ENCODE assay signal across 12 cellular contexts in the genomic region with DNA sequence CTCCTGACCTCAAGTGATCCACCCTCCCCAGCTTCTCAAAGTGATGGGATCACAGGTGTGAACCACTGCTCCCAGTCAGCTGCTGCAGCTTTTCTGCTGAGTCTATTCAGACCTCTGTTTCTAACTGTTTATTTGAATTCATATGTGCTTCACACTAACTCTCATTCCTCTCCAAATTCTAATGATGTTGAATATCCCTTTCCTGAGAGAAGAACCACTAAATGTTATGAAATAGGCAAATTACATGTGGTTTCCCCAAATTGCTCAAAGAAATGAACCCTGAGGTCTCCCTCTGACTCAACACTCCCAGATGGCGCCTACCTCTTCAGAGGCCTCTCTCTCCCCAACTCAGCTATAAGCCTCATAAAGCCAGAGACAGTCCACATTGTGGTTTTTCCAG.
DNase-seq lines count a peak whose midpoint lies in the region; ATAC-seq, FAIRE-seq and TF ChIP-seq lines count a peak whose summit lies in the region.
"Had no signal": no experiment of that assay in that cellular context is flagged by ENCODE, and none has a peak within 500 bp of the region (broad histone marks: within the 10 kb centered on the region; RNA-seq: fewer than 3 reads in every experiment).

No MANE protein-coding gene starts in this region.

- H4K20me1 ChIP-seq in HepG2 (ENCODE audit: insufficient read depth, low read length), result no peaks in the 10 kb centered on the region

- WGBS in HepG2 (ENCODE audit: low lambda C conversion rate), result 91% methylated on average over 1 of the region's 1 CpG
- WGBS in adrenal gland, 4 donors, result 78 to 100% (median 88%) methylated on average over 1 of the region's 1 CpG

- TF ChIP-seq EP300 in HepG2 (IDR thresholded peaks at IDR 0.05; ENCODE audit: low read depth in 2 of 2, low read length in 2 of 2) (no peak), HepG2 (CRISPR knock-in tag; IDR thresholded peaks at IDR 0.05; ENCODE audit: borderline replicate concordance) (no peak)

- no peaks in the 10 kb centered on the region for H3K79me2 ChIP-seq in HepG2 (ENCODE audit: insufficient read depth, low read length)

- no TSS peak for BruUV-seq in HepG2 (replicated peaks; lab: Mats Ljungman, UMichigan)
- BruUV-seq in Calu3 (replicated peaks; lab: Mats Ljungman, UMichigan), result no TSS peak

- no peak for TF ChIP-seq CTCF in HepG2 (CRISPR knock-in tag; IDR thresholded peaks at IDR 0.05)
- no peak for TF ChIP-seq CTCF in adrenal gland (IDR thresholded peaks at IDR 0.05)
- TF ChIP-seq CTCF in Calu3 (IDR thresholded peaks at IDR 0.05; ENCODE audit: unreplicated experiment), result no peak

- H3K9me3 ChIP-seq in HepG2 (ENCODE audit: low read length), result no peaks in the 10 kb centered on the region
- no peaks in the 10 kb centered on the region for H3K9me3 ChIP-seq in adrenal gland (replicated peaks in 1 of 3)

- H3K36me3 ChIP-seq in HepG2 (replicated peaks in 1 of 2; ENCODE audit: control insufficient read depth in 1 of 2, insufficient read depth in 2 of 2, low read length in 2 of 2), result no peaks in the 10 kb centered on the region
- no peaks in the 10 kb centered on the region for H3K36me3 ChIP-seq in adrenal gland (replicated peaks in 1 of 2)

- intact Hi-C loops in HepG2 (cut with micrococcal nuclease; ENCODE audit: unreplicated experiment) (no loop called here), adrenal gland (cut with DNase I) (no loop called here), Calu3 (cut with micrococcal nuclease; ENCODE audit: unreplicated experiment) (no loop called here)

- DNase-seq in GM12891 (ENCODE audit: insufficient read length, low spot score) (no peak), NCI-H82 treated with DMSO at 0.1 percent for 48 hours (lab: John Stamatoyannopoulos, UW; ENCODE audit: unreplicated experiment) (peak; percentile 37), glomerular visceral epithelial cell (ENCODE audit: extremely low spot score) (peak; percentile 81), HepG2 (ENCODE audit: low spot score) (no peak), adrenal gland (no peak), Calu3 (no peak), GM12892 (ENCODE audit: insufficient read length) (no peak)
- DNase-seq: cortex of kidney; MM.1S; naive thymus-derived CD4-positive, alpha-beta T cell; stimulated activated naive B cell treated with anti-CD40 and anti-IgM and Interleukin-4, amounts not matched to agents 10 μg/mL and 1 μg/mL and 100 μg/mL, for 72 hours had no signal

- no peak overlapping the region for H3K4me3 Mint-ChIP-seq in Calu3 (ENCODE audit: low read depth, unreplicated experiment)
- H3K4me3 Mint-ChIP-seq: naive thymus-derived CD4-positive, alpha-beta T cell; stimulated activated naive B cell treated with anti-CD40 and anti-IgM and Interleukin-4, amounts not matched to agents 10 μg/mL and 1 μg/mL and 100 μg/mL, for 72 hours had no signal

- in situ Hi-C loops in HepG2 (cut with HindIII; ENCODE audit: extremely low pct_ligation_motif_present, low pct_unique_long_range_greater_than_20kb), result no loop called here

- H3K36me3 Mint-ChIP-seq in Calu3 (ENCODE audit: insufficient read depth, unreplicated experiment), result no peaks in the 10 kb centered on the region
- H3K36me3 Mint-ChIP-seq: naive thymus-derived CD4-positive, alpha-beta T cell; stimulated activated naive B cell treated with anti-CD40 and anti-IgM and Interleukin-4, amounts not matched to agents 10 μg/mL and 1 μg/mL and 100 μg/mL, for 72 hours had no signal

- H2AFZ ChIP-seq in HepG2 (ENCODE audit: low read length), result no peak overlapping the region

- CTCF ChIA-PET in HepG2 (lab: Yijun Ruan, JAX; ENCODE audit: low intra/inter-chr PET ratio, low total read pairs) (no interaction called here), Calu3 (lab: Charles Lee) (no interaction called here)

- no peak overlapping the region for H3K4me2 ChIP-seq in HepG2 (ENCODE audit: low read depth, low read length)

- no peak for FAIRE-seq in GM12891 (lab: Jason Lieb, UNC)
- FAIRE-seq in HepG2 (lab: Jason Lieb, UNC), result no peak
- no peak for FAIRE-seq in GM12892 (lab: Jason Lieb, UNC)

- no peak overlapping the region for H3K27ac Mint-ChIP-seq in Calu3 (ENCODE audit: unreplicated experiment)
- H3K27ac Mint-ChIP-seq: naive thymus-derived CD4-positive, alpha-beta T cell; stimulated activated naive B cell treated with anti-CD40 and anti-IgM and Interleukin-4, amounts not matched to agents 10 μg/mL and 1 μg/mL and 100 μg/mL, for 72 hours had no signal

- H3K27me3 Mint-ChIP-seq in Calu3 (ENCODE audit: unreplicated experiment), result no peaks in the 10 kb centered on the region

- no peak for TF ChIP-seq RAD21 in HepG2 (CRISPR knock-in tag; IDR thresholded peaks at IDR 0.05)

- ATAC-seq in HG02678 (IDR thresholded peaks at IDR 0.05; ENCODE audit: unreplicated experiment), result peak; percentile 67
- no peak for ATAC-seq in HepG2
- ATAC-seq: naive thymus-derived CD4-positive, alpha-beta T cell had no signal

- H3K9ac ChIP-seq in HepG2 (ENCODE audit: insufficient read depth, low read depth, low read length), result no peak overlapping the region

- H3K4me1 ChIP-seq in HepG2 (ENCODE audit: insufficient read depth, low read length) (peaks cover 12% of the 10 kb centered on the region; the same call in 1 of the 2 replicates), adrenal gland (replicated peaks in 1 of 2) (peaks cover 0 to 24% of the 10 kb centered on the region in 2 donors)

- H3K27ac ChIP-seq in HepG2 (ENCODE audit: extremely low read length, insufficient read depth, low read length) (no peak overlapping the region), adrenal gland (no peak overlapping the region)

- H3K4me1 Mint-ChIP-seq in Calu3 (ENCODE audit: low read depth, unreplicated experiment), result peaks cover 11% of the 10 kb centered on the region

- POLR2A ChIA-PET in HepG2 (lab: Yijun Ruan, JAX), result interaction anchor here (1.1 to 1.6 kb wide), 2 partner anchors 33 to 99 kb away, joined by 3 to 5 read pairs; a partner anchor contains a TSS

- peaks cover 3% of the 10 kb centered on the region for H3K9me3 Mint-ChIP-seq in Calu3 (ENCODE audit: low read depth, unreplicated experiment)
- H3K9me3 Mint-ChIP-seq: naive thymus-derived CD4-positive, alpha-beta T cell; stimulated activated naive B cell treated with anti-CD40 and anti-IgM and Interleukin-4, amounts not matched to agents 10 μg/mL and 1 μg/mL and 100 μg/mL, for 72 hours had no signal

- no peaks in the 10 kb centered on the region for H3K27me3 ChIP-seq in HepG2 (ENCODE audit: control insufficient read depth in 1 of 2, insufficient read depth in 2 of 2, low read length in 2 of 2)
- no peaks in the 10 kb centered on the region for H3K27me3 ChIP-seq in adrenal gland

- TF ChIP-seq POLR2A in GM12891 (IDR thresholded peaks at IDR 0.05; ENCODE audit: low read depth, low read length) (no peak), HepG2 (IDR thresholded peaks at IDR 0.05; ENCODE audit: insufficient read depth in 1 of 2, low read depth in 2 of 2, low read length in 2 of 2) (no peak), adrenal gland (IDR thresholded peaks at IDR 0.05) (no peak), GM12892 (IDR thresholded peaks at IDR 0.05; ENCODE audit: low read depth, low read length) (no peak)

- no peak overlapping the region for H3K4me3 ChIP-seq in HepG2 (replicated peaks in 1 of 3; ENCODE audit: insufficient read depth in 1 of 3, low read depth in 2 of 3, low read length in 3 of 3)
- H3K4me3 ChIP-seq in adrenal gland, result no peak overlapping the region

TF ChIP-seq in GM12891, 5 proteins besides CTCF, POLR2A, EP300 and RAD21:
- peak; percentile 49; the same call in 1 of the 2 replicates for TF ChIP-seq POU2F2 (IDR thresholded peaks at IDR 0.05; ENCODE audit: low read depth, low read length)
- TF ChIP-seq TAF1 (IDR thresholded peaks at IDR 0.05; ENCODE audit: low read depth, low read length), result no peak

TF ChIP-seq in HepG2, 621 proteins besides CTCF, POLR2A, EP300 and RAD21:
- TF ChIP-seq PPARG (CRISPR knock-in tag; conservative IDR thresholded peaks at IDR 0.05) (no peak), MATR3 (CRISPR knock-in tag; IDR thresholded peaks at IDR 0.05) (no peak), MEF2D (CRISPR knock-in tag; IDR thresholded peaks at IDR 0.05) (no peak), MTF1 (CRISPR knock-in tag; IDR thresholded peaks at IDR 0.05) (no peak), PHF20 (CRISPR knock-in tag; IDR thresholded peaks at IDR 0.05) (no peak), CBX1 (IDR thresholded peaks at IDR 0.05; ENCODE audit: low read depth) (no peak), ZBTB8A (CRISPR knock-in tag; IDR thresholded peaks at IDR 0.05; ENCODE audit: borderline replicate concordance, low read depth) (no peak), PAX8 (CRISPR knock-in tag; IDR thresholded peaks at IDR 0.05; ENCODE audit: borderline replicate concordance) (no peak), ZNF383 (CRISPR knock-in tag; IDR thresholded peaks at IDR 0.05; ENCODE audit: borderline replicate concordance) (no peak), IKZF1 (IDR thresholded peaks at IDR 0.05) (no peak)
- TF ChIP-seq, protein P1, sequence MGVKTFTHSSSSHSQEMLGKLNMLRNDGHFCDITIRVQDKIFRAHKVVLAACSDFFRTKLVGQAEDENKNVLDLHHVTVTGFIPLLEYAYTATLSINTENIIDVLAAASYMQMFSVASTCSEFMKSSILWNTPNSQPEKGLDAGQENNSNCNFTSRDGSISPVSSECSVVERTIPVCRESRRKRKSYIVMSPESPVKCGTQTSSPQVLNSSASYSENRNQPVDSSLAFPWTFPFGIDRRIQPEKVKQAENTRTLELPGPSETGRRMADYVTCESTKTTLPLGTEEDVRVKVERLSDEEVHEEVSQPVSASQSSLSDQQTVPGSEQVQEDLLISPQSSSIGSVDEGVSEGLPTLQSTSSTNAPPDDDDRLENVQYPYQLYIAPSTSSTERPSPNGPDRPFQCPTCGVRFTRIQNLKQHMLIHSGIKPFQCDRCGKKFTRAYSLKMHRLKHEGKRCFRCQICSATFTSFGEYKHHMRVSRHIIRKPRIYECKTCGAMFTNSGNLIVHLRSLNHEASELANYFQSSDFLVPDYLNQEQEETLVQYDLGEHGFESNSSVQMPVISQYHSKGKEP (CRISPR knock-in tag; IDR thresholded peaks at IDR 0.05), result no peak
- TF ChIP-seq, protein P2, sequence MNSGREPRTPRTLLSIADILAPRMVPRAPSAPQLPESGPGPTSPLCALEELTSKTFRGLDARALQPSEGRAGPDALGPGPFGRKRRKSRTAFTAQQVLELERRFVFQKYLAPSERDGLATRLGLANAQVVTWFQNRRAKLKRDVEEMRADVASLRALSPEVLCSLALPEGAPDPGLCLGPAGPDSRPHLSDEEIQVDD (CRISPR knock-in tag; IDR thresholded peaks at IDR 0.05; ENCODE audit: borderline replicate concordance), result no peak

Comparison
In these comparisons a context has a peak if more than half of its experiments do, and no peak if none do; other contexts are left out.
1. DNase-seq: peak in NCI-H82 treated with DMSO at 0.1 percent for 48 hours (single experiment) and glomerular visceral epithelial cell (single experiment); none in GM12891 (single experiment), HepG2 (single experiment), adrenal gland (0 of 7), Calu3 (single experiment) and GM12892 (single experiment).